26 cellular contexts compared by ENCODE assay signal in genomic region chr2:218429951-218430692, GRCh38. TPM values are rescaled to one million over a fixed set of nuclear protein-coding genes. Genes with fewer than 3 reads are reported as not detected.
DNase-seq lines count a peak whose midpoint lies in the region; ATAC-seq, FAIRE-seq and TF ChIP-seq lines count a peak whose summit lies in the region.
"Had no signal": no experiment of that assay in that cellular context is flagged by ENCODE, and none has a peak within 500 bp of the region (broad histone marks: within the 10 kb centered on the region; RNA-seq: fewer than 3 reads in every experiment).

No MANE protein-coding gene starts in this region.

- H3K27ac ChIP-seq in RWPE2 (ENCODE audit: poor library complexity, severe bottlenecking) (no peak overlapping the region), kidney (ENCODE audit: low read depth in 2 of 2, low read length in 2 of 2) (no peak overlapping the region), upper lobe of right lung (no peak overlapping the region), smooth muscle cell (ENCODE audit: low read depth) (no peak overlapping the region)
- H3K27ac ChIP-seq: body of pancreas had no signal

- H3K9me3 Mint-ChIP-seq in activated CD8-positive, alpha-beta T cell treated with anti-CD3 and anti-CD28 coated beads, Interleukin-2, amount 10 ng/mL, durations not matched to agents 7 days and 5 days (ENCODE audit: insufficient read depth) = no peaks in the 10 kb centered on the region
- no peaks in the 10 kb centered on the region for H3K9me3 Mint-ChIP-seq in activated CD8-positive, alpha-beta T cell treated with anti-CD3 and anti-CD28 coated beads for 36 hours
- H3K9me3 Mint-ChIP-seq: activated CD4-positive, alpha-beta T cell treated with anti-CD3 and anti-CD28 coated beads, Interleukin-2, amount 10 ng/mL, durations not matched to agents 24 days and 14 days; activated T-helper 17 cell treated with anti-CD3 and anti-CD28 coated beads, Interleukin-2, amount 50 U/mL, for 72 hours; H9; naive thymus-derived CD4-positive, alpha-beta T cell had no signal

- H4K20me1 ChIP-seq in smooth muscle cell (ENCODE audit: low read depth) = no peaks in the 10 kb centered on the region

- H3K36me3 Mint-ChIP-seq in activated CD8-positive, alpha-beta T cell treated with anti-CD3 and anti-CD28 coated beads, Interleukin-2, amount 10 ng/mL, durations not matched to agents 7 days and 5 days (ENCODE audit: low read depth) = no peaks in the 10 kb centered on the region
- no peaks in the 10 kb centered on the region for H3K36me3 Mint-ChIP-seq in activated CD8-positive, alpha-beta T cell treated with anti-CD3 and anti-CD28 coated beads for 36 hours (ENCODE audit: low read depth)
- H3K36me3 Mint-ChIP-seq: naive thymus-derived CD4-positive, alpha-beta T cell had no signal

- no peak overlapping the region for H3K9ac ChIP-seq in kidney (ENCODE audit: low read length in 2 of 2)
- H3K9ac ChIP-seq in smooth muscle cell (ENCODE audit: low read depth) = no peak overlapping the region

- H3K36me3 ChIP-seq in RWPE2 (ENCODE audit: low read depth) = no peaks in the 10 kb centered on the region
- peaks cover 0 to 3% of the 10 kb centered on the region in 2 donors for H3K36me3 ChIP-seq in kidney (ENCODE audit: control insufficient read depth in 1 of 2, insufficient read depth in 2 of 2, low read length in 2 of 2)
- H3K36me3 ChIP-seq in upper lobe of right lung = no peaks in the 10 kb centered on the region
- H3K36me3 ChIP-seq in smooth muscle cell (ENCODE audit: low read depth) = no peaks in the 10 kb centered on the region

- 86% methylated on average over 7 of the region's 8 CpGs for WGBS in smooth muscle cell (ENCODE audit: low lambda C conversion rate)

- FAIRE-seq in kidney (lab: Jason Lieb, UNC) = no peak
- FAIRE-seq: small intestine had no signal

- H2AFZ ChIP-seq in smooth muscle cell (ENCODE audit: low read depth) = no peak overlapping the region

- H3F3A ChIP-seq in smooth muscle cell (ENCODE audit: low read depth) = no peaks in the 10 kb centered on the region

- TF ChIP-seq CTCF in activated CD8-positive, alpha-beta T cell treated with anti-CD3 and anti-CD28 coated beads for 36 hours (IDR thresholded peaks at IDR 0.05) = no peak
- TF ChIP-seq CTCF in RWPE2 (IDR thresholded peaks at IDR 0.05; ENCODE audit: poor library complexity, severe bottlenecking) (no peak), kidney (IDR thresholded peaks at IDR 0.05; ENCODE audit: borderline replicate concordance, extremely low read depth, insufficient read depth) (no peak), upper lobe of right lung (IDR thresholded peaks at IDR 0.05) (no peak), smooth muscle cell (IDR thresholded peaks at IDR 0.05; ENCODE audit: borderline replicate concordance, insufficient read depth, poor library complexity, severe bottlenecking) (no peak)

- no peak overlapping the region for H3K4me3 ChIP-seq in RWPE2 (ENCODE audit: severe bottlenecking)
- H3K4me3 ChIP-seq in kidney (ENCODE audit: low read length in 2 of 2) = no peak overlapping the region
- H3K4me3 ChIP-seq in upper lobe of right lung = no peak overlapping the region
- H3K4me3 ChIP-seq in smooth muscle cell = no peak overlapping the region
- H3K4me3 ChIP-seq: body of pancreas had no signal

- H3K79me2 ChIP-seq in smooth muscle cell (ENCODE audit: low read depth) = no peaks in the 10 kb centered on the region

- H3K4me2 ChIP-seq in smooth muscle cell = no peak overlapping the region

- peaks cover 15% of the 10 kb centered on the region for H3K4me1 Mint-ChIP-seq in activated CD8-positive, alpha-beta T cell treated with anti-CD3 and anti-CD28 coated beads, Interleukin-2, amount 10 ng/mL, durations not matched to agents 7 days and 5 days (ENCODE audit: low read depth)
- no peaks in the 10 kb centered on the region for H3K4me1 Mint-ChIP-seq in activated CD8-positive, alpha-beta T cell treated with anti-CD3 and anti-CD28 coated beads for 36 hours (ENCODE audit: low read depth)
- H3K4me1 Mint-ChIP-seq: activated CD4-positive, alpha-beta T cell treated with anti-CD3 and anti-CD28 coated beads, Interleukin-2, amount 10 ng/mL, durations not matched to agents 24 days and 14 days; activated T-helper 17 cell treated with anti-CD3 and anti-CD28 coated beads, Interleukin-2, amount 50 U/mL, for 72 hours had no signal

- H3K27me3 ChIP-seq in RWPE2 (ENCODE audit: insufficient read depth, poor library complexity, severe bottlenecking) (no peaks in the 10 kb centered on the region), upper lobe of right lung (no peaks in the 10 kb centered on the region), smooth muscle cell (ENCODE audit: low read depth) (no peaks in the 10 kb centered on the region)
- H3K27me3 ChIP-seq: body of pancreas had no signal

- intact Hi-C loops in activated CD8-positive, alpha-beta T cell treated with anti-CD3 and anti-CD28 coated beads for 36 hours (cut with micrococcal nuclease) = no loop called here
- intact Hi-C loops in kidney (cut with DNase I) = no loop called here
- intact Hi-C loops in upper lobe of right lung (cut with DNase I) = no loop called here

- CTCF ChIA-PET in activated CD8-positive, alpha-beta T cell treated with anti-CD3 and anti-CD28 coated beads, Interleukin-2, amount 10 ng/mL, durations not matched to agents 7 days and 5 days (lab: Charles Lee) = interaction anchor here (1.6 kb wide), 1 partner anchor 257 kb away, joined by 3 read pairs; no protein-coding TSS in a partner anchor
- CTCF ChIA-PET in activated CD8-positive, alpha-beta T cell treated with anti-CD3 and anti-CD28 coated beads for 36 hours (lab: Charles Lee) = interaction anchor here (1.1 to 1.4 kb wide), 3 partner anchors 9 to 468 kb away, joined by 3 to 4 read pairs (median 3); no protein-coding TSS in a partner anchor

- H3K9me3 ChIP-seq in RWPE2 (ENCODE audit: severe bottlenecking) = no peaks in the 10 kb centered on the region
- H3K9me3 ChIP-seq in kidney (ENCODE audit: control insufficient read depth in 1 of 2, low read length in 2 of 2) = no peaks in the 10 kb centered on the region
- H3K9me3 ChIP-seq in upper lobe of right lung = no peaks in the 10 kb centered on the region
- no peaks in the 10 kb centered on the region for H3K9me3 ChIP-seq in smooth muscle cell (replicated peaks; ENCODE audit: low read depth)
- H3K9me3 ChIP-seq: body of pancreas had no signal

- no peak for ATAC-seq in activated CD8-positive, alpha-beta T cell treated with anti-CD3 and anti-CD28 coated beads, Interleukin-2, amount 10 ng/mL, durations not matched to agents 7 days and 5 days
- no peak for ATAC-seq in activated CD8-positive, alpha-beta T cell treated with anti-CD3 and anti-CD28 coated beads for 36 hours
- ATAC-seq in RWPE2 (ENCODE audit: low read depth) = no peak; the same call in 2 of the 3 replicates
- ATAC-seq in upper lobe of right lung = no peak
- ATAC-seq: activated T-helper 17 cell treated with anti-CD3 and anti-CD28 coated beads, Interleukin-2, amount 50 U/mL, for 72 hours; body of pancreas; naive thymus-derived CD4-positive, alpha-beta T cell had no signal

- H3K27ac Mint-ChIP-seq in activated CD8-positive, alpha-beta T cell treated with anti-CD3 and anti-CD28 coated beads, Interleukin-2, amount 10 ng/mL, durations not matched to agents 7 days and 5 days = peak overlapping the region; percentile 40
- H3K27ac Mint-ChIP-seq in activated CD8-positive, alpha-beta T cell treated with anti-CD3 and anti-CD28 coated beads for 36 hours = no peak overlapping the region
- H3K27ac Mint-ChIP-seq: activated CD4-positive, alpha-beta T cell treated with anti-CD3 and anti-CD28 coated beads, Interleukin-2, amount 10 ng/mL, durations not matched to agents 24 days and 14 days; activated T-helper 17 cell treated with anti-CD3 and anti-CD28 coated beads, Interleukin-2, amount 50 U/mL, for 72 hours; naive thymus-derived CD4-positive, alpha-beta T cell had no signal

- H3K4me1 ChIP-seq in RWPE2 (ENCODE audit: insufficient read depth, poor library complexity, severe bottlenecking) (no peaks in the 10 kb centered on the region), kidney (ENCODE audit: control insufficient read depth in 1 of 2, insufficient read depth in 1 of 2, low read depth in 1 of 2, low read length in 2 of 2) (no peaks in the 10 kb centered on the region), upper lobe of right lung (no peaks in the 10 kb centered on the region), smooth muscle cell (ENCODE audit: low read depth) (no peaks in the 10 kb centered on the region)
- H3K4me1 ChIP-seq: body of pancreas had no signal

- DNase-seq in activated CD8-positive, alpha-beta T cell treated with anti-CD3 and anti-CD28 coated beads, Interleukin-2, amount 10 ng/mL, durations not matched to agents 7 days and 5 days = no peak
- DNase-seq in activated CD8-positive, alpha-beta T cell treated with anti-CD3 and anti-CD28 coated beads for 36 hours = no peak
- DNase-seq in RWPE2 (ENCODE audit: low spot score) (peak; percentile 6), kidney (peak; percentile 41), upper lobe of right lung (peak; percentile 46), AG08395 (ENCODE audit: low spot score) (no peak), smooth muscle cell (lab: John Stamatoyannopoulos, UW; ENCODE audit: unreplicated experiment) (no peak), HCEC 1CT (no peak)
- DNase-seq: activated CD4-positive, alpha-beta T cell treated with anti-CD3 and anti-CD28 coated beads, Interleukin-2, amount 10 ng/mL, durations not matched to agents 24 days and 14 days; activated CD8-positive, alpha-beta memory T cell treated with anti-CD3 and anti-CD28 coated beads, Interleukin-2, amount 50 U/mL, for 4 hours; body of pancreas; C1 segment of cervical spinal cord; effector CD4-positive, alpha-beta T cell; EL; H9; naive thymus-derived CD4-positive, alpha-beta T cell; NCI-H2081 treated with DMSO at 0.1 percent for 48 hours; NCI-H345; nucleus accumbens; small intestine; T-helper 1 cell had no signal

- POLR2A ChIA-PET in activated CD8-positive, alpha-beta T cell treated with anti-CD3 and anti-CD28 coated beads, Interleukin-2, amount 10 ng/mL, durations not matched to agents 7 days and 5 days (lab: Charles Lee) = no interaction called here
- POLR2A ChIA-PET in activated CD8-positive, alpha-beta T cell treated with anti-CD3 and anti-CD28 coated beads for 36 hours (lab: Charles Lee) = no interaction called here

- peaks cover 6% of the 10 kb centered on the region for H3K27me3 Mint-ChIP-seq in activated CD8-positive, alpha-beta T cell treated with anti-CD3 and anti-CD28 coated beads, Interleukin-2, amount 10 ng/mL, durations not matched to agents 7 days and 5 days (ENCODE audit: low read depth)
- H3K27me3 Mint-ChIP-seq in activated CD8-positive, alpha-beta T cell treated with anti-CD3 and anti-CD28 coated beads for 36 hours = no peaks in the 10 kb centered on the region
- H3K27me3 Mint-ChIP-seq: activated T-helper 17 cell treated with anti-CD3 and anti-CD28 coated beads, Interleukin-2, amount 50 U/mL, for 72 hours had no signal

- H3K4me3 Mint-ChIP-seq in activated CD8-positive, alpha-beta T cell treated with anti-CD3 and anti-CD28 coated beads, Interleukin-2, amount 10 ng/mL, durations not matched to agents 7 days and 5 days = no peak overlapping the region
- H3K4me3 Mint-ChIP-seq in activated CD8-positive, alpha-beta T cell treated with anti-CD3 and anti-CD28 coated beads for 36 hours = no peak overlapping the region
- H3K4me3 Mint-ChIP-seq: activated CD4-positive, alpha-beta T cell treated with anti-CD3 and anti-CD28 coated beads, Interleukin-2, amount 10 ng/mL, durations not matched to agents 24 days and 14 days; activated T-helper 17 cell treated with anti-CD3 and anti-CD28 coated beads, Interleukin-2, amount 50 U/mL, for 72 hours; H9; naive thymus-derived CD4-positive, alpha-beta T cell had no signal

RNA-seq across cellular contexts. Expression of gene VIL1, which starts 11.2 kb away (rescaled TPM):
- not detected for total RNA-seq in activated CD8-positive, alpha-beta T cell treated with anti-CD3 and anti-CD28 coated beads, Interleukin-2, amount 10 ng/mL, durations not matched to agents 7 days and 5 days
- not detected for total RNA-seq in activated CD8-positive, alpha-beta T cell treated with anti-CD3 and anti-CD28 coated beads for 36 hours
- total RNA-seq in kidney (9.0 TPM), upper lobe of right lung (not detected), smooth muscle cell (not detected in 2 replicates)
- polyA plus RNA-seq in kidney (ENCODE audit: insufficient read depth, low read depth, low replicate concordance) (10.5 TPM), smooth muscle cell (0.14 and 0.15 TPM in 2 replicates)
- total RNA-seq: A673; activated CD4-positive, alpha-beta T cell treated with anti-CD3 and anti-CD28 coated beads, Interleukin-2, amount 10 ng/mL, durations not matched to agents 24 days and 14 days; epithelial cell of proximal tubule; MCF 10A; ureter had no signal

RNA-seq across cellular contexts. Expression of gene CTDSP1, which starts 30.5 kb away (rescaled TPM):
- total RNA-seq in activated CD8-positive, alpha-beta T cell treated with anti-CD3 and anti-CD28 coated beads, Interleukin-2, amount 10 ng/mL, durations not matched to agents 7 days and 5 days = 100 to 1,000 TPM; 175 to 185 TPM
- 10 to 100 TPM; 85.8 to 94.7 TPM for total RNA-seq in activated CD8-positive, alpha-beta T cell treated with anti-CD3 and anti-CD28 coated beads for 36 hours
- total RNA-seq in kidney = 196 TPM
- polyA plus RNA-seq in kidney (ENCODE audit: insufficient read depth, low read depth, low replicate concordance) = 118 TPM
- total RNA-seq in upper lobe of right lung = 169 TPM
- 62.5 and 70.9 TPM in 2 replicates for total RNA-seq in smooth muscle cell
- polyA plus RNA-seq in smooth muscle cell = 18.7 and 20.3 TPM in 2 replicates

RNA-seq across cellular contexts. Expression of gene SLC11A1, which starts 48.0 kb away (rescaled TPM):
- total RNA-seq in activated CD8-positive, alpha-beta T cell treated with anti-CD3 and anti-CD28 coated beads, Interleukin-2, amount 10 ng/mL, durations not matched to agents 7 days and 5 days = under 1 TPM; 0.21 to 0.29 TPM
- total RNA-seq in activated CD8-positive, alpha-beta T cell treated with anti-CD3 and anti-CD28 coated beads for 36 hours = under 1 TPM; 0.13 to 0.23 TPM
- total RNA-seq in kidney = 37.6 TPM
- polyA plus RNA-seq in kidney (ENCODE audit: insufficient read depth, low read depth, low replicate concordance) = 1.2 TPM
- total RNA-seq in upper lobe of right lung = 302 TPM
- total RNA-seq in smooth muscle cell = 0.31 TPM in 1 of 2 replicates, not detected in the other
- polyA plus RNA-seq in smooth muscle cell = 0.14 and 0.38 TPM in 2 replicates
- total RNA-seq: epithelial cell of proximal tubule had no signal

Comparison
In these comparisons a context has a peak if more than half of its experiments do, and no peak if none do; other contexts are left out.
1. DNase-seq: peak in RWPE2 (single experiment), kidney (single experiment) and upper lobe of right lung (single experiment); none in activated CD8-positive, alpha-beta T cell treated with anti-CD3 and anti-CD28 coated beads, Interleukin-2, amount 10 ng/mL, durations not matched to agents 7 days and 5 days (single experiment), activated CD8-positive, alpha-beta T cell treated with anti-CD3 and anti-CD28 coated beads for 36 hours (single experiment), AG08395 (single experiment), smooth muscle cell (single experiment) and HCEC 1CT (single experiment).
2. RNA of gene SLC11A1, which starts 48.0 kb away (total RNA-seq): 302 TPM in upper lobe of right lung (single experiment) and 37.6 TPM in kidney (single experiment); 0.31 TPM in smooth muscle cell, 0.21 to 0.29 TPM in activated CD8-positive, alpha-beta T cell treated with anti-CD3 and anti-CD28 coated beads, Interleukin-2, amount 10 ng/mL, durations not matched to agents 7 days and 5 days and 0.13 to 0.23 TPM in activated CD8-positive, alpha-beta T cell treated with anti-CD3 and anti-CD28 coated beads for 36 hours; every median in the first group is over 10 times any median in the second.